21 cellular contexts compared by ENCODE assay signal in the genomic region with DNA sequence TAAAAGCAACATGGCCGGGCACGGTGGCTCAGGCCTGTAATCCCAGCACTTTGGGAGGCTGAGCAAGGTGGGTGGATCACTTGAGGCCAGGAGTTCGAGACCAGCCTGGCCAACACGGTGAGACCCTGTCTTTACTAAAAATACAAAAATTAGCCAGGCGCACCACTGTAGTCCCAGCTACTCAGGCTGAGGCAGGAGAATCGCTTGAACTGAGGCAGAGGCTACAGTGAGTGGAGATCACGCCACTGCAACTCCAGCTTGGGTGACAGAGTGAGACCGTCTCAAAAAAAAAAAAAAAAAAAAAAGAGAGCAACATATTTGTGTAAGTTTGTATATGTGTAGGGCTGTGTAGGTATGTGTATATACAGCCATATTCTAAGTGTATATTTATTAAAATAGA. TPM values are rescaled to one million over a fixed set of nuclear protein-coding genes. Genes with fewer than 3 reads are reported as not detected.
DNase-seq lines count a peak whose midpoint lies in the region; ATAC-seq and TF ChIP-seq lines count a peak whose summit lies in the region.
"Had no signal": no experiment of that assay in that cellular context is flagged by ENCODE, and none has a peak within 500 bp of the region (broad histone marks: within the 10 kb centered on the region; RNA-seq: fewer than 3 reads in every experiment).

No MANE protein-coding gene starts in this region.

- H3K4me3 ChIP-seq in HEK293 (ENCODE audit: low read depth, low read length) (no peak overlapping the region), smooth muscle cell (no peak overlapping the region), WERI-Rb-1 (ENCODE audit: low read depth, low read length) (no peak overlapping the region)
- H3K4me3 ChIP-seq: left lung, mucosa of descending colon, SJSA1, spleen, testis had no signal

- TF ChIP-seq CTCF in HEK293 (tag by site-specific recombination; IDR thresholded peaks at IDR 0.05), result no peak
- no peak for TF ChIP-seq CTCF in VCaP (conservative IDR thresholded peaks at IDR 0.05)
- no peak for TF ChIP-seq CTCF in smooth muscle cell (IDR thresholded peaks at IDR 0.05; ENCODE audit: borderline replicate concordance, insufficient read depth, poor library complexity, severe bottlenecking)
- TF ChIP-seq CTCF in WERI-Rb-1 (IDR thresholded peaks at IDR 0.05; ENCODE audit: low read depth, low read length), result no peak

- CTCF ChIA-PET in HEK293 (lab: Yijun Ruan, JAX), result no interaction called here

- no peak for DNase-seq in activated naive CD8-positive, alpha-beta T cell treated with anti-CD3 and anti-CD28 coated beads for 36 hours
- no peak for DNase-seq in activated naive CD8-positive, alpha-beta T cell treated with anti-CD3 and anti-CD28 coated beads, Interleukin-2, amount 50 U/mL, for 24 hours
- DNase-seq in smooth muscle cell (lab: John Stamatoyannopoulos, UW; ENCODE audit: unreplicated experiment) (no peak), NOMO-1 (lab: John Stamatoyannopoulos, UW; ENCODE audit: unreplicated experiment in 2 of 2) (no peak), WERI-Rb-1 (no peak)
- DNase-seq: CD8-positive, alpha-beta memory T cell; cerebellar nuclear complex; effector CD8-positive, alpha-beta T cell; glutamatergic neuron; left lung; mucosa of descending colon; NCI-H1436 treated with DMSO at 0.1 percent for 48 hours; spleen; stimulated activated CD8-positive, alpha-beta memory T cell treated with anti-CD3 and anti-CD28 coated beads, Interleukin-4, amount 100 ng/mL, for 48 hours; T1000; testis had no signal

- no peak overlapping the region for H3K27ac ChIP-seq in HEK293 (ENCODE audit: extremely low read depth, low read depth, low read length)
- peak overlapping the region; percentile 29; the same call in 1 of the 2 replicates for H3K27ac ChIP-seq in VCaP
- peak overlapping the region; percentile 3 for H3K27ac ChIP-seq in smooth muscle cell (ENCODE audit: low read depth)
- no peak overlapping the region for H3K27ac ChIP-seq in WERI-Rb-1
- H3K27ac ChIP-seq: left lung, neutrophil, SJSA1, testis had no signal

- peaks cover 37% of the 10 kb centered on the region for H3K36me3 Mint-ChIP-seq in activated naive CD8-positive, alpha-beta T cell treated with anti-CD3 and anti-CD28 coated beads for 36 hours
- H3K36me3 Mint-ChIP-seq in activated naive CD8-positive, alpha-beta T cell treated with anti-CD3 and anti-CD28 coated beads, Interleukin-2, amount 50 U/mL, for 24 hours (ENCODE audit: low read depth), result peaks cover 39% of the 10 kb centered on the region

- H3F3A ChIP-seq in smooth muscle cell (ENCODE audit: low read depth), result peaks cover 47% of the 10 kb centered on the region

- peaks cover 6% of the 10 kb centered on the region for H3K79me2 ChIP-seq in smooth muscle cell (ENCODE audit: low read depth)

- H3K27me3 ChIP-seq in smooth muscle cell (ENCODE audit: low read depth) (no peaks in the 10 kb centered on the region), WERI-Rb-1 (ENCODE audit: insufficient read depth, low read depth, severe bottlenecking) (no peaks in the 10 kb centered on the region)
- H3K27me3 ChIP-seq: left lung, neutrophil, SJSA1, spleen, testis had no signal

- peaks cover 25 to 65% of the 10 kb centered on the region in 2 experiments for H3K36me3 ChIP-seq in HEK293 (ENCODE audit: control insufficient read depth in 2 of 2, insufficient read depth in 1 of 2, low read length in 2 of 2)
- peaks cover 8% of the 10 kb centered on the region for H3K36me3 ChIP-seq in smooth muscle cell (ENCODE audit: low read depth)
- peaks cover 66% of the 10 kb centered on the region for H3K36me3 ChIP-seq in WERI-Rb-1

- H4K20me1 ChIP-seq in smooth muscle cell (ENCODE audit: low read depth), result peaks cover 25% of the 10 kb centered on the region

- H3K27ac Mint-ChIP-seq in activated naive CD8-positive, alpha-beta T cell treated with anti-CD3 and anti-CD28 coated beads for 36 hours, result peak overlapping the region; percentile 58
- no peak overlapping the region for H3K27ac Mint-ChIP-seq in activated naive CD8-positive, alpha-beta T cell treated with anti-CD3 and anti-CD28 coated beads, Interleukin-2, amount 50 U/mL, for 24 hours

- H3K4me1 Mint-ChIP-seq in activated naive CD8-positive, alpha-beta T cell treated with anti-CD3 and anti-CD28 coated beads for 36 hours, result peaks cover 25% of the 10 kb centered on the region
- peaks cover 18% of the 10 kb centered on the region for H3K4me1 Mint-ChIP-seq in activated naive CD8-positive, alpha-beta T cell treated with anti-CD3 and anti-CD28 coated beads, Interleukin-2, amount 50 U/mL, for 24 hours

- no peak overlapping the region for H3K9ac ChIP-seq in smooth muscle cell (ENCODE audit: low read depth)

- WGBS in smooth muscle cell (ENCODE audit: low lambda C conversion rate), result 87% methylated on average over 8 of the region's 8 CpGs

- no peaks in the 10 kb centered on the region for H3K9me3 Mint-ChIP-seq in activated naive CD8-positive, alpha-beta T cell treated with anti-CD3 and anti-CD28 coated beads for 36 hours
- no peaks in the 10 kb centered on the region for H3K9me3 Mint-ChIP-seq in activated naive CD8-positive, alpha-beta T cell treated with anti-CD3 and anti-CD28 coated beads, Interleukin-2, amount 50 U/mL, for 24 hours
- H3K9me3 Mint-ChIP-seq: CD8-positive, alpha-beta memory T cell had no signal

- H3K4me1 ChIP-seq in HEK293 (ENCODE audit: control insufficient read depth, insufficient read depth, low read length), result no peaks in the 10 kb centered on the region; the same call in 1 of the 2 replicates
- H3K4me1 ChIP-seq in smooth muscle cell (ENCODE audit: low read depth), result peaks cover 13% of the 10 kb centered on the region
- H3K4me1 ChIP-seq: SJSA1 had no signal

- POLR2A ChIA-PET in HEK293 (lab: Yijun Ruan, JAX), result interaction anchor here (0.7 to 1.1 kb wide), 2 partner anchors 70 to 323 kb away, joined by 3 to 4 read pairs; a partner anchor contains a TSS

- H3K4me2 ChIP-seq in smooth muscle cell, result no peak overlapping the region

- H3K9me3 ChIP-seq in HEK293 (ENCODE audit: control insufficient read depth, insufficient read depth, low read depth, low read length) (no peaks in the 10 kb centered on the region), smooth muscle cell (replicated peaks; ENCODE audit: low read depth) (no peaks in the 10 kb centered on the region), WERI-Rb-1 (ENCODE audit: severe bottlenecking) (no peaks in the 10 kb centered on the region)
- H3K9me3 ChIP-seq: left lung, mucosa of descending colon, neutrophil, SJSA1, spleen, testis had no signal

- no peak overlapping the region for H2AFZ ChIP-seq in smooth muscle cell (ENCODE audit: low read depth)

- H3K27me3 Mint-ChIP-seq in activated naive CD8-positive, alpha-beta T cell treated with anti-CD3 and anti-CD28 coated beads for 36 hours, result no peaks in the 10 kb centered on the region
- no peaks in the 10 kb centered on the region for H3K27me3 Mint-ChIP-seq in activated naive CD8-positive, alpha-beta T cell treated with anti-CD3 and anti-CD28 coated beads, Interleukin-2, amount 50 U/mL, for 24 hours

- ATAC-seq in activated naive CD8-positive, alpha-beta T cell treated with anti-CD3 and anti-CD28 coated beads, Interleukin-2, amount 50 U/mL, for 24 hours, result no peak
- no peak for ATAC-seq in GM21737 (IDR thresholded peaks at IDR 0.05; ENCODE audit: unreplicated experiment)
- ATAC-seq: left lung, mucosa of descending colon had no signal

- no peak overlapping the region for H3K4me3 Mint-ChIP-seq in activated naive CD8-positive, alpha-beta T cell treated with anti-CD3 and anti-CD28 coated beads for 36 hours
- no peak overlapping the region for H3K4me3 Mint-ChIP-seq in activated naive CD8-positive, alpha-beta T cell treated with anti-CD3 and anti-CD28 coated beads, Interleukin-2, amount 50 U/mL, for 24 hours
- H3K4me3 Mint-ChIP-seq: CD8-positive, alpha-beta memory T cell had no signal

TF ChIP-seq in HEK293, 187 proteins besides CTCF, POLR2A, EP300 and RAD21:
- TF ChIP-seq ZNF548 (tag by site-specific recombination; IDR thresholded peaks at IDR 0.05), result no peak
- peak; percentile 48; the same call in 1 of the 2 replicates for TF ChIP-seq ZNF121 (tag by site-specific recombination; IDR thresholded peaks at IDR 0.05)

RNA-seq across cellular contexts. Expression of a gene that starts 7.5 kb away (rescaled TPM):
- total RNA-seq in activated naive CD8-positive, alpha-beta T cell treated with anti-CD3 and anti-CD28 coated beads for 36 hours, result 1,000 to 10,000 TPM; 3,255 to 3,378 TPM
- total RNA-seq in smooth muscle cell, result 1,306 and 1,413 TPM in 2 replicates
- 844 and 935 TPM in 2 replicates for polyA plus RNA-seq in smooth muscle cell

RNA-seq across cellular contexts. Expression of a gene that starts 36.2 kb away (rescaled TPM):
- total RNA-seq in activated naive CD8-positive, alpha-beta T cell treated with anti-CD3 and anti-CD28 coated beads for 36 hours, result 1 to 10 TPM; 1.3 to 1.5 TPM
- 3.0 and 4.2 TPM in 2 replicates for total RNA-seq in smooth muscle cell
- polyA plus RNA-seq in smooth muscle cell, result 0.49 and 1.1 TPM in 2 replicates

Comparison
In these comparisons a context has a peak if more than half of its experiments do, and no peak if none do; other contexts are left out.
1. H3K27ac ChIP-seq: peak in VCaP (single experiment) and smooth muscle cell (single experiment); none in HEK293 (single experiment) and WERI-Rb-1 (single experiment).